ENCODE assay signal across 9 cellular contexts in the genomic region with DNA sequence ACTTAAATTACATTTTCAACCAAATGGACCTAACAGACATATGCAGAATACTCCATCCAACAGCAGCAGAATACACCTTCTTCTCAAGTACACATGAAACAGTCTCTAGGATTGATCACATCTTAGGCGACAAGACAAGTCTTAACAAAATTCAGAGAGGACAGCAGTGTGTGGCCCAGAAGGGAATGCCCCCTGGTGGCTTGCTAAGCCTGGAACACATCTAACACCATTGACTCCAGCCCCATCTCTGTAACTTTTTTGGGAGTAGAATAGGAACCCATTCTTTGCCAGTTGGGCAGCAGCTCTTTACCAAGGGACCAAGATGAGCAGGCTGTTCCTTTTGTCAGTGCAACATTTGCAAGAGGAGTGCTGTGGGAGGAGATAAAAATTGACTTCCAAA.
A peak's percentile ranks its signal among the peaks of the same experiment; 100 is the strongest.
DNase-seq lines count a peak whose midpoint lies in the region; ATAC-seq, FAIRE-seq and TF ChIP-seq lines count a peak whose summit lies in the region.
"Had no signal": no experiment of that assay in that cellular context is flagged by ENCODE, and none has a peak within 500 bp of the region (broad histone marks: within the 10 kb centered on the region; RNA-seq: fewer than 3 reads in every experiment).

No MANE protein-coding gene starts in this region.

- no peak overlapping the region for H3K27ac Mint-ChIP-seq in activated CD4-positive, alpha-beta T cell treated with anti-CD3 and anti-CD28 coated beads for 36 hours
- H3K27ac Mint-ChIP-seq in endothelial cell (ENCODE audit: unreplicated experiment), result no peak overlapping the region

- no peak overlapping the region for H3K27ac ChIP-seq in trophoblast cell (ENCODE audit: low read depth, low read length)
- H3K27ac ChIP-seq: epithelial cell of prostate had no signal

- in situ Hi-C loops in ACHN (cut with HindIII; ENCODE audit: low pct_ligation_motif_present, low pct_unique_long_range_greater_than_20kb, low sequenced_read_pairs), result no loop called here

- H3K4ac ChIP-seq in trophoblast cell (ENCODE audit: low read depth, low read length), result no peak overlapping the region

- H3K18ac ChIP-seq in trophoblast cell (ENCODE audit: low read length), result no peak overlapping the region

- no peak overlapping the region for H2AFZ ChIP-seq in trophoblast cell (ENCODE audit: insufficient read depth, low read length, poor library complexity)

- H3K27me3 ChIP-seq in trophoblast cell (ENCODE audit: insufficient read depth, low read length), result no peaks in the 10 kb centered on the region

- CTCF ChIA-PET in activated CD4-positive, alpha-beta T cell treated with anti-CD3 and anti-CD28 coated beads for 36 hours (lab: Charles Lee), result interaction anchor here (1.1 to 1.5 kb wide), 5 partner anchors 8 to 250 kb away, joined by 3 to 5 read pairs (median 3); partner anchors contain the start of gene PLCL1

- H2BK120ac ChIP-seq in trophoblast cell (ENCODE audit: insufficient read depth, low read length, poor library complexity), result no peak overlapping the region

- DNase-seq in ACHN (peak; percentile 30), endothelial cell (ENCODE audit: low spot score) (peak; percentile 47), trophoblast cell (peak; percentile 17 to 52), NCI-H1694 treated with DMSO at 0.1 percent for 48 hours (lab: John Stamatoyannopoulos, UW) (no peak), RCC 7860 (ENCODE audit: low spot score) (no peak)
- peak; percentile 70 for DNase-seq in activated CD4-positive, alpha-beta T cell treated with anti-CD3 and anti-CD28 coated beads for 36 hours

- H3K23ac ChIP-seq in trophoblast cell (ENCODE audit: low read length), result no peak overlapping the region

- no peak overlapping the region for H4K91ac ChIP-seq in trophoblast cell (ENCODE audit: low read depth, low read length)

- H4K12ac ChIP-seq in trophoblast cell (ENCODE audit: low read depth, low read length), result no peak overlapping the region

- H3K4me1 ChIP-seq in trophoblast cell (ENCODE audit: control insufficient read depth in 1 of 2, insufficient read depth in 2 of 2, low read length in 2 of 2), result no peaks in the 10 kb centered on the region

- H3K9ac ChIP-seq in trophoblast cell (ENCODE audit: low read length), result no peak overlapping the region

- TF ChIP-seq CTCF in endothelial cell (IDR thresholded peaks at IDR 0.05; ENCODE audit: unreplicated experiment), result no peak

- FAIRE-seq in RCC 7860 (lab: Jason Lieb, UNC), result no peak

- no peak overlapping the region for H3K4me2 ChIP-seq in trophoblast cell (ENCODE audit: low read length)

- H3K4me3 Mint-ChIP-seq in activated CD4-positive, alpha-beta T cell treated with anti-CD3 and anti-CD28 coated beads for 36 hours, result no peak overlapping the region
- H3K4me3 Mint-ChIP-seq in endothelial cell (ENCODE audit: unreplicated experiment), result no peak overlapping the region

- intact Hi-C loops in activated CD4-positive, alpha-beta T cell treated with anti-CD3 and anti-CD28 coated beads for 36 hours (cut with DNase I, micrococcal nuclease), result loop anchor here (1.0 to 5.0 kb wide), 3 partner anchors 73 to 251 kb away; no protein-coding TSS in a partner anchor

- no peak overlapping the region for H3K4me3 ChIP-seq in trophoblast cell (ENCODE audit: low read depth, low read length)

- no peaks in the 10 kb centered on the region for H3K36me3 Mint-ChIP-seq in activated CD4-positive, alpha-beta T cell treated with anti-CD3 and anti-CD28 coated beads for 36 hours (ENCODE audit: low read depth)
- no peaks in the 10 kb centered on the region for H3K36me3 Mint-ChIP-seq in endothelial cell (ENCODE audit: low read depth, unreplicated experiment)

- ATAC-seq in GM18517 (IDR thresholded peaks at IDR 0.05; ENCODE audit: unreplicated experiment) (peak; percentile 89), HG03159 (IDR thresholded peaks at IDR 0.05; ENCODE audit: unreplicated experiment) (peak; percentile 71)
- ATAC-seq in activated CD4-positive, alpha-beta T cell treated with anti-CD3 and anti-CD28 coated beads for 36 hours, result peak; percentile 95

- H3K9me3 Mint-ChIP-seq in activated CD4-positive, alpha-beta T cell treated with anti-CD3 and anti-CD28 coated beads for 36 hours (ENCODE audit: low read depth), result no peaks in the 10 kb centered on the region
- H3K9me3 Mint-ChIP-seq in endothelial cell (ENCODE audit: unreplicated experiment), result no peaks in the 10 kb centered on the region

- no peaks in the 10 kb centered on the region for H3K27me3 Mint-ChIP-seq in activated CD4-positive, alpha-beta T cell treated with anti-CD3 and anti-CD28 coated beads for 36 hours
- H3K27me3 Mint-ChIP-seq in endothelial cell (ENCODE audit: unreplicated experiment), result peaks cover under 1% of the 10 kb centered on the region

- no peak overlapping the region for H2BK5ac ChIP-seq in trophoblast cell (ENCODE audit: low read depth, low read length, poor library complexity)

- H3K14ac ChIP-seq in trophoblast cell (ENCODE audit: low read length), result no peak overlapping the region

- no peaks in the 10 kb centered on the region for H3K79me2 ChIP-seq in trophoblast cell (ENCODE audit: control insufficient read depth, insufficient read depth, low read length, poor library complexity)

- no peak overlapping the region for H2BK12ac ChIP-seq in trophoblast cell (ENCODE audit: low read length)

- no peaks in the 10 kb centered on the region for H3K79me1 ChIP-seq in trophoblast cell (ENCODE audit: low read length)

- POLR2A ChIA-PET in activated CD4-positive, alpha-beta T cell treated with anti-CD3 and anti-CD28 coated beads for 36 hours (lab: Charles Lee), result no interaction called here

- H3K36me3 ChIP-seq in trophoblast cell (ENCODE audit: control insufficient read depth in 1 of 2, insufficient read depth in 2 of 2, low read length in 2 of 2), result no peaks in the 10 kb centered on the region

- no peak overlapping the region for H2AK5ac ChIP-seq in trophoblast cell (ENCODE audit: low read length)

- no peak overlapping the region for H4K8ac ChIP-seq in trophoblast cell (ENCODE audit: low read depth, low read length)

- no CpG with 5 or more reads among the region's 1 CpG for WGBS in trophoblast cell (ENCODE audit: extremely low coverage, insufficient coverage, insufficient read length)

- H3K9me3 ChIP-seq in trophoblast cell (ENCODE audit: insufficient read depth, low read depth, low read length), result no peaks in the 10 kb centered on the region

- peaks cover 27% of the 10 kb centered on the region for H3K4me1 Mint-ChIP-seq in activated CD4-positive, alpha-beta T cell treated with anti-CD3 and anti-CD28 coated beads for 36 hours
- peaks cover 8% of the 10 kb centered on the region for H3K4me1 Mint-ChIP-seq in endothelial cell (ENCODE audit: unreplicated experiment)

Comparison
In these comparisons a context has a peak if more than half of its experiments do, and no peak if none do; other contexts are left out.
1. DNase-seq: peak in ACHN (single experiment), activated CD4-positive, alpha-beta T cell treated with anti-CD3 and anti-CD28 coated beads for 36 hours (single experiment), endothelial cell (single experiment) and trophoblast cell (2 of 2); none in NCI-H1694 treated with DMSO at 0.1 percent for 48 hours (single experiment) and RCC 7860 (single experiment).
2. Peak in every context shown above with its lines, with median percentiles within 50 percentile points of each other: ATAC-seq.